In the genomic region with DNA sequence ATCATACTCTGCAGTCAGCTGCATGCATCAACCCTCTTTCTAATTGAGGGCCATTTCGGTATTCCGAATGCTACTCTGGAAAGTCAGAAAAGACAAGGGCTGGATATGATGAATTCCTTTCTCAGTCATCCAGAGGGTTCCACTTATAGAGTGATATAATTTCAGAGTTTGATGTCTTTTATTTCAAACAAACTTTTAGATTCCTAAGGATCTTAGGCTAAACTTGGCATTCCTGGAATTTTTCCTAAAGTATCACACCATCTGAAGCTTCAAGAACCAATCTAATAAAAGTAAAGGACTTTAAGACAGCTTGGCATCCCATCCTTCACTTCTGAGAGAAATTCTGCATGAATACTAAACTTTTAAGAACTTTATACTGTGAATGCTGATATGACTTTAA, we compare ENCODE assay signal across 24 cellular contexts.
"Had no signal": no experiment of that assay in that cellular context is flagged by ENCODE, and none has a peak within 500 bp of the region (broad histone marks: within the 10 kb centered on the region; RNA-seq: fewer than 3 reads in every experiment).

No MANE protein-coding gene starts in this region.

- H3K36me3 ChIP-seq: MG63, SJSA1 had no signal

- H3K27me3 ChIP-seq: MG63, SJSA1 had no signal

- H3K4me3 ChIP-seq: MG63, SJSA1, SK-N-MC had no signal

- H3K9me3 ChIP-seq: MG63, SJSA1 had no signal

- DNase-seq: Karpas-422, KG1, MG63, NCI-H1092, NCI-H1105 treated with DMSO at 0.1 percent for 48 hours, NCI-H1417 treated with DMSO at 0.1 percent for 48 hours, NCI-H146, NCI-H1694 treated with DMSO at 0.1 percent for 48 hours, NCI-H1930, NCI-H2081, NCI-H2171, NCI-H226, NCI-H446, NCI-H510A, NCI-H524 treated with DMSO at 0.1 percent for 48 hours, NCI-H69, NCI-H774, Right ventricle myocardium superior, RPMI8226, SIG-M5 had no signal

- FAIRE-seq: RCC 7860 had no signal

- H3K4me1 ChIP-seq: SJSA1 had no signal

- H3K27ac ChIP-seq: HL-60, SJSA1, SK-N-MC had no signal
